8 cellular contexts compared by ENCODE assay signal in genomic region chrX:129905787-129906580, GRCh38. TPM values are rescaled to one million over a fixed set of nuclear protein-coding genes. Genes with fewer than 3 reads are reported as not detected.
DNase-seq lines count a peak whose midpoint lies in the region; ATAC-seq and TF ChIP-seq lines count a peak whose summit lies in the region.

A gene with protein sequence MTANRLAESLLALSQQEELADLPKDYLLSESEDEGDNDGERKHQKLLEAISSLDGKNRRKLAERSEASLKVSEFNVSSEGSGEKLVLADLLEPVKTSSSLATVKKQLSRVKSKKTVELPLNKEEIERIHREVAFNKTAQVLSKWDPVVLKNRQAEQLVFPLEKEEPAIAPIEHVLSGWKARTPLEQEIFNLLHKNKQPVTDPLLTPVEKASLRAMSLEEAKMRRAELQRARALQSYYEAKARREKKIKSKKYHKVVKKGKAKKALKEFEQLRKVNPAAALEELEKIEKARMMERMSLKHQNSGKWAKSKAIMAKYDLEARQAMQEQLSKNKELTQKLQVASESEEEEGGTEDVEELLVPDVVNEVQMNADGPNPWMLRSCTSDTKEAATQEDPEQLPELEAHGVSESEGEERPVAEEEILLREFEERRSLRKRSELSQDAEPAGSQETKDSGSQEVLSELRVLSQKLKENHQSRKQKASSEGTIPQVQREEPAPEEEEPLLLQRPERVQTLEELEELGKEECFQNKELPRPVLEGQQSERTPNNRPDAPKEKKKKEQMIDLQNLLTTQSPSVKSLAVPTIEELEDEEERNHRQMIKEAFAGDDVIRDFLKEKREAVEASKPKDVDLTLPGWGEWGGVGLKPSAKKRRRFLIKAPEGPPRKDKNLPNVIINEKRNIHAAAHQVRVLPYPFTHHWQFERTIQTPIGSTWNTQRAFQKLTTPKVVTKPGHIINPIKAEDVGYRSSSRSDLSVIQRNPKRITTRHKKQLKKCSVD (plus strand): TSS chrX:129906164. CDS start chrX:129906211, 47 bp downstream.

- peak; percentile 98 for DNase-seq in ELF-1 (ENCODE audit: low read depth, low spot score)
- peak; percentile 90 for DNase-seq in H7
- peak; percentile 96 for DNase-seq in M059J (ENCODE audit: low read depth)
- DNase-seq in SHP77 (lab: John Stamatoyannopoulos, UW): peak; percentile 83 to 88
- peak; percentile 73 for DNase-seq in activated effector memory CD4-positive, alpha-beta T cell treated with Interleukin-2 at 50 U/mL for 16 hours
- peak; percentile 94 for DNase-seq in fibroblast of pulmonary artery (ENCODE audit: low read depth)
- peak; percentile 88 for DNase-seq in natural killer cell treated with Interleukin-12 subunit alpha and Interleukin-12 subunit beta and Interleukin-15 and Interleukin-18, amount 100 ng/mL, for 72 hours (ENCODE audit: low spot score)
- DNase-seq in stimulated activated naive CD8-positive, alpha-beta T cell treated with anti-CD3 and anti-CD28 coated beads, Interleukin-15, Interleukin-2, amounts not matched to agents 100 U/mL and 50 U/mL, for 24 hours: peak; percentile 82

- H3K36me3 Mint-ChIP-seq in natural killer cell treated with Interleukin-12 subunit alpha and Interleukin-12 subunit beta and Interleukin-15 and Interleukin-18, amount 100 ng/mL, for 72 hours: peaks cover 11% of the 10 kb centered on the region

- H3K27me3 Mint-ChIP-seq in natural killer cell treated with Interleukin-12 subunit alpha and Interleukin-12 subunit beta and Interleukin-15 and Interleukin-18, amount 100 ng/mL, for 72 hours: peaks cover 0 to 6% of the 10 kb centered on the region in 2 donors

- H3K4me1 Mint-ChIP-seq in natural killer cell treated with Interleukin-12 subunit alpha and Interleukin-12 subunit beta and Interleukin-15 and Interleukin-18, amount 100 ng/mL, for 72 hours (ENCODE audit: low read depth in 2 of 2): no peaks in the 10 kb centered on the region

- peak within 1 kb of the TSS; percentile 82 to 87 for H3K27ac Mint-ChIP-seq in natural killer cell treated with Interleukin-12 subunit alpha and Interleukin-12 subunit beta and Interleukin-15 and Interleukin-18, amount 100 ng/mL, for 72 hours

- TF ChIP-seq CTCF in fibroblast of pulmonary artery (IDR thresholded peaks at IDR 0.05; ENCODE audit: low read length, missing control alignments): no peak

- H3K9me3 Mint-ChIP-seq in natural killer cell treated with Interleukin-12 subunit alpha and Interleukin-12 subunit beta and Interleukin-15 and Interleukin-18, amount 100 ng/mL, for 72 hours: no peaks in the 10 kb centered on the region

- no peaks in the 10 kb centered on the region for H3K27me3 ChIP-seq in H7 (ENCODE audit: control insufficient read depth, insufficient read depth, low read length)

- peak; percentile 98 to 99 for ATAC-seq in natural killer cell treated with Interleukin-12 subunit alpha and Interleukin-12 subunit beta and Interleukin-15 and Interleukin-18, amount 100 ng/mL, for 72 hours
- ATAC-seq in stimulated activated naive CD8-positive, alpha-beta T cell treated with anti-CD3 and anti-CD28 coated beads, Interleukin-15, Interleukin-2, amounts not matched to agents 100 U/mL and 50 U/mL, for 24 hours: peak; percentile 96

- H3K4me3 ChIP-seq in H7 (ENCODE audit: insufficient read depth, low read depth, low read length) (peak within 1 kb of the TSS; percentile 89), fibroblast of pulmonary artery (replicated peaks; ENCODE audit: low read depth, low read length) (peak within 1 kb of the TSS; percentile 84)

- H3K4me3 Mint-ChIP-seq in natural killer cell treated with Interleukin-12 subunit alpha and Interleukin-12 subunit beta and Interleukin-15 and Interleukin-18, amount 100 ng/mL, for 72 hours: peak within 1 kb of the TSS; percentile 89

- H3K36me3 ChIP-seq in H7 (replicated peaks; ENCODE audit: control insufficient read depth, insufficient read depth, low read length): peaks cover 26% of the 10 kb centered on the region

RNA-seq across cellular contexts. Expression of the gene that starts here (rescaled TPM):
- 16.2 and 16.3 TPM in 2 replicates for total RNA-seq in H7 (2014; rRNA removed; shearing (Covaris generic))
- 16.9 and 37.5 TPM in 2 replicates for total RNA-seq in M059J (2014; rRNA removed; shearing (Covaris generic))
- 10 to 100 TPM; 31.5 to 54.8 TPM for total RNA-seq in natural killer cell treated with Interleukin-12 subunit alpha and Interleukin-12 subunit beta and Interleukin-15 and Interleukin-18, amount 100 ng/mL, for 72 hours

Comparison
In these comparisons a context has a peak if more than half of its experiments do, and no peak if none do; other contexts are left out.
1. Peak in every context shown above with its lines: DNase-seq, ATAC-seq and H3K4me3 ChIP-seq.